Comparison of ENCODE assay signal across 8 cellular contexts in genomic region chr16:67993207-67994036, GRCh38. TPM values are rescaled to one million over a fixed set of nuclear protein-coding genes. Genes with fewer than 3 reads are reported as not detected.
DNase-seq lines count a peak whose midpoint lies in the region; ATAC-seq and TF ChIP-seq lines count a peak whose summit lies in the region.

No MANE protein-coding gene starts in this region.

- peak overlapping the region; percentile 52 for H3K27ac ChIP-seq in CD8-positive, alpha-beta T cell (ENCODE audit: low read depth, low read length)
- H3K27ac ChIP-seq in Peyer's patch, result peak overlapping the region; percentile 36 to 81 (median 72)
- H3K27ac ChIP-seq in neural progenitor cell, result no peak overlapping the region

- TF ChIP-seq POLR2A in Peyer's patch (IDR thresholded peaks at IDR 0.05), result peak in 1 of 2 donors; percentile 42

- peak overlapping the region; percentile 81 for H2AFZ ChIP-seq in neural progenitor cell (replicated peaks)

- H3K9me3 Mint-ChIP-seq in CD8-positive, alpha-beta T cell, result no peaks in the 10 kb centered on the region
- H3K9me3 Mint-ChIP-seq in activated T-helper 1 cell treated with anti-CD3 and anti-CD28 coated beads, Interleukin-12 subunit alpha, Interleukin-12 subunit beta, Interleukin-2, Interleukin-4 antibody, amounts not matched to agents 30 ng/mL and 10 ng/mL and 1 ng/mL, durations not matched to agents 14 hours and 24 hours and 36 hours, result no peaks in the 10 kb centered on the region
- no peaks in the 10 kb centered on the region for H3K9me3 Mint-ChIP-seq in neural progenitor cell
- H3K9me3 Mint-ChIP-seq in stimulated activated naive CD8-positive, alpha-beta T cell treated with anti-CD3 and anti-CD28 coated beads, Interleukin-15, amount 100 ng/mL, for 72 hours, result no peaks in the 10 kb centered on the region

- peaks cover 18% of the 10 kb centered on the region for H3K36me3 Mint-ChIP-seq in CD8-positive, alpha-beta T cell
- no peaks in the 10 kb centered on the region for H3K36me3 Mint-ChIP-seq in activated T-helper 1 cell treated with anti-CD3 and anti-CD28 coated beads, Interleukin-12 subunit alpha, Interleukin-12 subunit beta, Interleukin-2, Interleukin-4 antibody, amounts not matched to agents 30 ng/mL and 10 ng/mL and 1 ng/mL, durations not matched to agents 14 hours and 24 hours and 36 hours (ENCODE audit: low read depth)
- no peaks in the 10 kb centered on the region for H3K36me3 Mint-ChIP-seq in neural progenitor cell

- peak overlapping the region; percentile 38 for H3K4me3 ChIP-seq in CD8-positive, alpha-beta T cell (ENCODE audit: low read depth, low read length)
- H3K4me3 ChIP-seq in Peyer's patch (peak overlapping the region in 3 of 4 donors; percentile 13 to 51 (median 45)), neural progenitor cell (no peak overlapping the region)

- POLR2A ChIA-PET in CD8-positive, alpha-beta T cell (lab: Charles Lee), result interaction anchor here (0.8 to 1.3 kb wide), 2 partner anchors 13 to 29 kb away, joined by 3 to 7 read pairs; partner anchors contain the start of genes DDX28 and DUS2

- peak overlapping the region; percentile 95 for H3K27ac Mint-ChIP-seq in CD8-positive, alpha-beta T cell
- peak overlapping the region; percentile 95 for H3K27ac Mint-ChIP-seq in activated T-helper 1 cell treated with anti-CD3 and anti-CD28 coated beads, Interleukin-12 subunit alpha, Interleukin-12 subunit beta, Interleukin-2, Interleukin-4 antibody, amounts not matched to agents 30 ng/mL and 10 ng/mL and 1 ng/mL, durations not matched to agents 14 hours and 24 hours and 36 hours
- H3K27ac Mint-ChIP-seq in neural progenitor cell, result no peak overlapping the region
- H3K27ac Mint-ChIP-seq in stimulated activated naive CD8-positive, alpha-beta T cell treated with anti-CD3 and anti-CD28 coated beads, Interleukin-15, amount 100 ng/mL, for 72 hours, result peak overlapping the region; percentile 97

- H3K9me3 ChIP-seq in CD8-positive, alpha-beta T cell (ENCODE audit: low read length), result no peaks in the 10 kb centered on the region
- H3K9me3 ChIP-seq in Peyer's patch (no peaks in the 10 kb centered on the region), neural progenitor cell (ENCODE audit: low read depth) (no peaks in the 10 kb centered on the region)

- H3K4me1 Mint-ChIP-seq in CD8-positive, alpha-beta T cell (ENCODE audit: low read depth), result peaks cover 35% of the 10 kb centered on the region
- peaks cover 22% of the 10 kb centered on the region for H3K4me1 Mint-ChIP-seq in activated T-helper 1 cell treated with anti-CD3 and anti-CD28 coated beads, Interleukin-12 subunit alpha, Interleukin-12 subunit beta, Interleukin-2, Interleukin-4 antibody, amounts not matched to agents 30 ng/mL and 10 ng/mL and 1 ng/mL, durations not matched to agents 14 hours and 24 hours and 36 hours (ENCODE audit: low read depth)
- no peaks in the 10 kb centered on the region for H3K4me1 Mint-ChIP-seq in neural progenitor cell
- peaks cover 54% of the 10 kb centered on the region for H3K4me1 Mint-ChIP-seq in stimulated activated naive CD8-positive, alpha-beta T cell treated with anti-CD3 and anti-CD28 coated beads, Interleukin-15, amount 100 ng/mL, for 72 hours

- H3K79me2 ChIP-seq in neural progenitor cell (ENCODE audit: low read depth), result no peaks in the 10 kb centered on the region

- intact Hi-C loops in CD8-positive, alpha-beta T cell (cut with DNase I, micrococcal nuclease), result loop anchor here (1.0 to 2.0 kb wide), 5 partner anchors 25 to 236 kb away; partner anchors contain the start of genes DDX28 (in 2 of the 2), DUS2 (in 2 of the 2) and SLC12A4 (in 1 of the 2)
- intact Hi-C loops in activated T-helper 1 cell treated with anti-CD3 and anti-CD28 coated beads, Interleukin-12 subunit alpha, Interleukin-12 subunit beta, Interleukin-2, Interleukin-4 antibody, amounts not matched to agents 30 ng/mL and 10 ng/mL and 1 ng/mL, durations not matched to agents 14 hours and 24 hours and 36 hours (cut with micrococcal nuclease), result loop anchor here (1.0 kb wide), 6 partner anchors 9 to 236 kb away; partner anchors contain the start of genes DDX28, DUS2 and SLC12A4

- H3F3A ChIP-seq in neural progenitor cell (ENCODE audit: low read depth), result no peaks in the 10 kb centered on the region

- peak overlapping the region; percentile 26 for H3K4me2 ChIP-seq in neural progenitor cell

- H3K4me3 Mint-ChIP-seq in CD8-positive, alpha-beta T cell, result peak overlapping the region; percentile 83
- H3K4me3 Mint-ChIP-seq in activated T-helper 1 cell treated with anti-CD3 and anti-CD28 coated beads, Interleukin-12 subunit alpha, Interleukin-12 subunit beta, Interleukin-2, Interleukin-4 antibody, amounts not matched to agents 30 ng/mL and 10 ng/mL and 1 ng/mL, durations not matched to agents 14 hours and 24 hours and 36 hours, result peak overlapping the region; percentile 76
- peak overlapping the region; percentile 46 for H3K4me3 Mint-ChIP-seq in neural progenitor cell
- peak overlapping the region; percentile 89 to 93 for H3K4me3 Mint-ChIP-seq in stimulated activated naive CD8-positive, alpha-beta T cell treated with anti-CD3 and anti-CD28 coated beads, Interleukin-15, amount 100 ng/mL, for 72 hours

- H4K20me1 ChIP-seq in neural progenitor cell (ENCODE audit: low read depth), result no peaks in the 10 kb centered on the region

- DNase-seq in CD8-positive, alpha-beta T cell, result peak; percentile 70 to 91 (median 79)
- DNase-seq in HPDE6-E6E7 (ENCODE audit: extremely low spot score), result peak; percentile 80
- peak; percentile 85 to 94 (median 86) for DNase-seq in Peyer's patch
- peak; percentile 81 for DNase-seq in activated T-helper 1 cell treated with anti-CD3 and anti-CD28 coated beads, Interleukin-12 subunit alpha, Interleukin-12 subunit beta, Interleukin-2, Interleukin-4 antibody, amounts not matched to agents 30 ng/mL and 10 ng/mL and 1 ng/mL, durations not matched to agents 14 hours and 24 hours and 36 hours (ENCODE audit: low spot score)
- peak; percentile 56 for DNase-seq in fibroblast of peridontal ligament (ENCODE audit: extremely low read depth)
- DNase-seq in neural progenitor cell (ENCODE audit: low spot score), result peak; percentile 84
- DNase-seq in stimulated activated naive CD8-positive, alpha-beta T cell treated with anti-CD3 and anti-CD28 coated beads, Interleukin-15, amount 100 ng/mL, for 72 hours, result peak; percentile 88 to 90

- CTCF ChIA-PET in CD8-positive, alpha-beta T cell (lab: Charles Lee), result interaction anchor here (0.6 to 17.1 kb wide), 14 partner anchors 9 to 237 kb away, joined by 3 to 162 read pairs (median 4); partner anchors contain the start of genes DDX28 and DUS2

- H3K9ac ChIP-seq in neural progenitor cell, result no peak overlapping the region

- TF ChIP-seq CTCF in CD8-positive, alpha-beta T cell (IDR thresholded peaks at IDR 0.05), result peak; percentile 87
- TF ChIP-seq CTCF in Peyer's patch (IDR thresholded peaks at IDR 0.05), result peak; percentile 96 to 99 (median 98)
- peak; percentile 92 for TF ChIP-seq CTCF in neural progenitor cell (IDR thresholded peaks at IDR 0.05)

- H3K4me1 ChIP-seq in CD8-positive, alpha-beta T cell (ENCODE audit: insufficient read depth, low read length), result peaks cover 34% of the 10 kb centered on the region
- peaks cover 3 to 19% (median 11%) of the 10 kb centered on the region in 4 donors for H3K4me1 ChIP-seq in Peyer's patch
- no peaks in the 10 kb centered on the region for H3K4me1 ChIP-seq in neural progenitor cell

- no peaks in the 10 kb centered on the region for H3K27me3 Mint-ChIP-seq in CD8-positive, alpha-beta T cell (ENCODE audit: low read depth)
- H3K27me3 Mint-ChIP-seq in activated T-helper 1 cell treated with anti-CD3 and anti-CD28 coated beads, Interleukin-12 subunit alpha, Interleukin-12 subunit beta, Interleukin-2, Interleukin-4 antibody, amounts not matched to agents 30 ng/mL and 10 ng/mL and 1 ng/mL, durations not matched to agents 14 hours and 24 hours and 36 hours (ENCODE audit: insufficient read depth), result no peaks in the 10 kb centered on the region
- peaks cover 13% of the 10 kb centered on the region for H3K27me3 Mint-ChIP-seq in neural progenitor cell (ENCODE audit: insufficient read depth, low read depth)
- H3K27me3 Mint-ChIP-seq in stimulated activated naive CD8-positive, alpha-beta T cell treated with anti-CD3 and anti-CD28 coated beads, Interleukin-15, amount 100 ng/mL, for 72 hours, result no peaks in the 10 kb centered on the region

- peak; percentile 92 for ATAC-seq in CD8-positive, alpha-beta T cell
- ATAC-seq in GM19463 (IDR thresholded peaks at IDR 0.05; ENCODE audit: unreplicated experiment), result peak; percentile 74
- ATAC-seq in stimulated activated naive CD8-positive, alpha-beta T cell treated with anti-CD3 and anti-CD28 coated beads, Interleukin-15, amount 100 ng/mL, for 72 hours, result peak; percentile 87

- no peaks in the 10 kb centered on the region for H3K27me3 ChIP-seq in CD8-positive, alpha-beta T cell (ENCODE audit: insufficient read depth, low read length)
- H3K27me3 ChIP-seq in Peyer's patch, result no peaks in the 10 kb centered on the region
- peaks cover 12% of the 10 kb centered on the region for H3K27me3 ChIP-seq in neural progenitor cell

- no peaks in the 10 kb centered on the region for H3K36me3 ChIP-seq in CD8-positive, alpha-beta T cell (ENCODE audit: insufficient read depth, low read length)
- H3K36me3 ChIP-seq in Peyer's patch, result no peaks in the 10 kb centered on the region
- no peaks in the 10 kb centered on the region for H3K36me3 ChIP-seq in neural progenitor cell

RNA-seq across cellular contexts. Expression of gene DPEP2, which starts 5.9 kb away (rescaled TPM):
- total RNA-seq in CD8-positive, alpha-beta T cell, result 10 to 100 TPM; 22.5 to 23.7 TPM
- total RNA-seq in Peyer's patch (10 to 100 TPM in 2 of 4 donors, 1 to 10 TPM in 2; 1.1 to 12.4 (median 6.6) TPM), neural progenitor cell (ENCODE audit: low replicate concordance) (not detected in 2 replicates)
- total RNA-seq in activated T-helper 1 cell treated with anti-CD3 and anti-CD28 coated beads, Interleukin-12 subunit alpha, Interleukin-12 subunit beta, Interleukin-2, Interleukin-4 antibody, amounts not matched to agents 30 ng/mL and 10 ng/mL and 1 ng/mL, durations not matched to agents 14 hours and 24 hours and 36 hours, result 2.4 and 2.6 TPM in 2 replicates

RNA-seq across cellular contexts. Expression of gene DPEP3, which starts 13.1 kb away (rescaled TPM):
- total RNA-seq in CD8-positive, alpha-beta T cell, result under 1 TPM; 0.30 to 0.58 TPM
- total RNA-seq in Peyer's patch (not detected), neural progenitor cell (ENCODE audit: low replicate concordance) (0.19 TPM in 1 of 2 replicates, not detected in the other)
- not detected in 2 replicates for total RNA-seq in activated T-helper 1 cell treated with anti-CD3 and anti-CD28 coated beads, Interleukin-12 subunit alpha, Interleukin-12 subunit beta, Interleukin-2, Interleukin-4 antibody, amounts not matched to agents 30 ng/mL and 10 ng/mL and 1 ng/mL, durations not matched to agents 14 hours and 24 hours and 36 hours

RNA-seq across cellular contexts. Expression of gene DPEP2NB, which starts 22.3 kb away (rescaled TPM):
- not detected for total RNA-seq in CD8-positive, alpha-beta T cell
- total RNA-seq in Peyer's patch (not detected), neural progenitor cell (ENCODE audit: low replicate concordance) (not detected in 2 replicates)
- not detected in 2 replicates for total RNA-seq in activated T-helper 1 cell treated with anti-CD3 and anti-CD28 coated beads, Interleukin-12 subunit alpha, Interleukin-12 subunit beta, Interleukin-2, Interleukin-4 antibody, amounts not matched to agents 30 ng/mL and 10 ng/mL and 1 ng/mL, durations not matched to agents 14 hours and 24 hours and 36 hours

RNA-seq across cellular contexts. Expression of gene SLC12A4, which starts 25.0 kb away (rescaled TPM):
- total RNA-seq in CD8-positive, alpha-beta T cell, result 10 to 100 TPM; 20.1 to 20.7 TPM
- total RNA-seq in Peyer's patch (10 to 100 TPM; 10.7 to 83.3 (median 33.6) TPM), neural progenitor cell (ENCODE audit: low replicate concordance) (8.8 and 21.1 TPM in 2 replicates)
- 40.0 and 43.1 TPM in 2 replicates for total RNA-seq in activated T-helper 1 cell treated with anti-CD3 and anti-CD28 coated beads, Interleukin-12 subunit alpha, Interleukin-12 subunit beta, Interleukin-2, Interleukin-4 antibody, amounts not matched to agents 30 ng/mL and 10 ng/mL and 1 ng/mL, durations not matched to agents 14 hours and 24 hours and 36 hours

RNA-seq across cellular contexts. Expression of gene DDX28, which starts 29.6 kb away (rescaled TPM):
- 10 to 100 TPM; 18.5 to 20.9 TPM for total RNA-seq in CD8-positive, alpha-beta T cell
- total RNA-seq in Peyer's patch (1 to 10 TPM; 3.4 to 6.7 (median 4.1) TPM), neural progenitor cell (ENCODE audit: low replicate concordance) (7.3 and 17.0 TPM in 2 replicates)
- 28.2 and 28.4 TPM in 2 replicates for total RNA-seq in activated T-helper 1 cell treated with anti-CD3 and anti-CD28 coated beads, Interleukin-12 subunit alpha, Interleukin-12 subunit beta, Interleukin-2, Interleukin-4 antibody, amounts not matched to agents 30 ng/mL and 10 ng/mL and 1 ng/mL, durations not matched to agents 14 hours and 24 hours and 36 hours
